In the genomic region with DNA sequence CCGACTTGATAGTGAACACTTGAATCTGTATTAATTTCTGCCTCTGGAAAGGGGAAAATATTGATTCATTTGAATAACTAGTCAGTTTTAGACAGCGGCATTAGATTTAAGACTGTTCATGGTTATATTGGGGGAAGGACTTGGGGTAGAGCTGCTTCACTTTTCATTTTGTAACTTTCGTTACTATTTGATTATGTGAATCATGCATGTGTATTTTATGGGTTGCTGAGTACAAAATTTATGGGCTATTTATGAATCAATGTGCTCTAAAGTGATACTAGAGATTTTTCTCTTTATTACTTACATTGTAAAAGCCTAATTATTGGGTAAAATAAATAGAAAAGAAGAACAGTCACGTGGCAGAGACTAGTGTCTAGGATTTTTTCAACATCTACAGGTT, we compare ENCODE assay signal across 16 cellular contexts. TPM values are rescaled to one million over a fixed set of nuclear protein-coding genes. Genes with fewer than 3 reads are reported as not detected.
A peak's percentile ranks its signal among the peaks of the same experiment; 100 is the strongest.
DNase-seq lines count a peak whose midpoint lies in the region; ATAC-seq and TF ChIP-seq lines count a peak whose summit lies in the region.
"Had no signal": no experiment of that assay in that cellular context is flagged by ENCODE, and none has a peak within 500 bp of the region (broad histone marks: within the 10 kb centered on the region; RNA-seq: fewer than 3 reads in every experiment).

No MANE protein-coding gene starts in this region.

- peak overlapping the region; percentile 42 for H3K4me3 Mint-ChIP-seq in Caco-2 (ENCODE audit: unreplicated experiment)
- H3K4me3 Mint-ChIP-seq: GM23338 had no signal

- H3K9me3 Mint-ChIP-seq in Caco-2 (ENCODE audit: unreplicated experiment): no peaks in the 10 kb centered on the region
- H3K9me3 Mint-ChIP-seq: CD8-positive, alpha-beta memory T cell had no signal

- no peak overlapping the region for H3K4me3 ChIP-seq in Caco-2 (ENCODE audit: low read depth, low read length)
- no peak overlapping the region for H3K4me3 ChIP-seq in RWPE2 (ENCODE audit: severe bottlenecking)
- peak overlapping the region; percentile 98 for H3K4me3 ChIP-seq in endocrine pancreas (ENCODE audit: control insufficient read depth, insufficient read depth, low read length)
- H3K4me3 ChIP-seq: GM23338 had no signal

- H3K27ac ChIP-seq in RWPE2 (ENCODE audit: poor library complexity, severe bottlenecking): peak overlapping the region; percentile 15

- peaks cover 24% of the 10 kb centered on the region for H3K4me1 Mint-ChIP-seq in Caco-2 (ENCODE audit: low read depth, unreplicated experiment)

- no peaks in the 10 kb centered on the region; the same call in 1 of the 2 replicates for H3K36me3 ChIP-seq in Caco-2 (ENCODE audit: control insufficient read depth, insufficient read depth, low read length)
- peaks cover 35% of the 10 kb centered on the region for H3K36me3 ChIP-seq in RWPE2 (ENCODE audit: low read depth)
- H3K36me3 ChIP-seq in endocrine pancreas (ENCODE audit: control insufficient read depth, insufficient read depth, low read length): no peaks in the 10 kb centered on the region

- H3K27me3 Mint-ChIP-seq in Caco-2 (ENCODE audit: insufficient read depth, unreplicated experiment): no peaks in the 10 kb centered on the region
- H3K27me3 Mint-ChIP-seq: CD8-positive, alpha-beta memory T cell had no signal

- CTCF ChIA-PET in Caco-2 (lab: Charles Lee): no interaction called here

- TF ChIP-seq CTCF in Caco-2 (IDR thresholded peaks at IDR 0.05; ENCODE audit: insufficient read depth in 1 of 2, low read depth in 1 of 2, low read length in 1 of 2, severe bottlenecking in 1 of 2, unreplicated experiment in 1 of 2) (no peak), RWPE2 (IDR thresholded peaks at IDR 0.05; ENCODE audit: poor library complexity, severe bottlenecking) (no peak)

- H3K27me3 ChIP-seq in Caco-2 (replicated peaks; ENCODE audit: control insufficient read depth, insufficient read depth, low read length) (no peaks in the 10 kb centered on the region), RWPE2 (ENCODE audit: insufficient read depth, poor library complexity, severe bottlenecking) (no peaks in the 10 kb centered on the region), endocrine pancreas (ENCODE audit: control insufficient read depth, insufficient read depth, low read length) (no peaks in the 10 kb centered on the region)
- H3K27me3 ChIP-seq: BE2C had no signal

- BruUV-seq in Caco-2 (replicated peaks; lab: Mats Ljungman, UMichigan): no TSS peak

- H3K4me1 ChIP-seq in Caco-2 (peaks cover 30% of the 10 kb centered on the region), RWPE2 (ENCODE audit: insufficient read depth, poor library complexity, severe bottlenecking) (peaks cover 32% of the 10 kb centered on the region), endocrine pancreas (ENCODE audit: control insufficient read depth, insufficient read depth, low read length) (peaks cover 33% of the 10 kb centered on the region)

- H3K36me3 Mint-ChIP-seq in Caco-2 (ENCODE audit: insufficient read depth, unreplicated experiment): peaks cover 91% of the 10 kb centered on the region

- intact Hi-C loops in Caco-2 (cut with micrococcal nuclease; ENCODE audit: unreplicated experiment): loop anchor here (10.0 kb wide), 1 partner anchor 55 kb away; no protein-coding TSS in a partner anchor

- POLR2A ChIA-PET in Caco-2 (lab: Charles Lee): no interaction called here

- H3K9me3 ChIP-seq in Caco-2 (no peaks in the 10 kb centered on the region), RWPE2 (ENCODE audit: severe bottlenecking) (no peaks in the 10 kb centered on the region), endocrine pancreas (ENCODE audit: control insufficient read depth, low read length) (no peaks in the 10 kb centered on the region)
- H3K9me3 ChIP-seq: BE2C had no signal

- no peak overlapping the region for H3K27ac Mint-ChIP-seq in Caco-2 (ENCODE audit: unreplicated experiment)
- H3K27ac Mint-ChIP-seq: GM23338 had no signal

- DNase-seq in Caco-2: no peak
- DNase-seq in RWPE2 (ENCODE audit: low spot score): no peak
- DNase-seq in midbrain (lab: John Stamatoyannopoulos, UW): peak; percentile 13
- DNase-seq in stimulated activated naive CD4-positive, alpha-beta T cell treated with Interleukin-2 at 50 U/mL for 16 hours (lab: John Stamatoyannopoulos, UW): no peak
- no peak for DNase-seq in HuH-7 (ENCODE audit: low spot score)
- DNase-seq in NCI-H1694 (lab: John Stamatoyannopoulos, UW): no peak
- DNase-seq: BE2C; CD8-positive, alpha-beta memory T cell; IMR-90; Kasumi-1; NCI-H1436 treated with DMSO at 0.1 percent for 48 hours; NCI-H2081 treated with DMSO at 0.1 percent for 48 hours; NCI-H345; NCI-H526 treated with DMSO at 0.1 percent for 48 hours had no signal

- H3K9ac ChIP-seq in endocrine pancreas (ENCODE audit: control insufficient read depth, insufficient read depth, low read length): no peak overlapping the region

- ATAC-seq in RWPE2 (ENCODE audit: low read depth): no peak
- ATAC-seq: GM23338 had no signal

RNA-seq across cellular contexts. Expression of a gene that starts 4.9 kb away (rescaled TPM):
- total RNA-seq in Caco-2 (2022): 767 and 787 TPM in 2 replicates

RNA-seq across cellular contexts. Expression of a gene that starts 5.3 kb away (rescaled TPM):
- total RNA-seq in Caco-2 (2022): 49.3 and 51.0 TPM in 2 replicates
